Comparison of ENCODE assay signal across 1 cellular context in the genomic region with DNA sequence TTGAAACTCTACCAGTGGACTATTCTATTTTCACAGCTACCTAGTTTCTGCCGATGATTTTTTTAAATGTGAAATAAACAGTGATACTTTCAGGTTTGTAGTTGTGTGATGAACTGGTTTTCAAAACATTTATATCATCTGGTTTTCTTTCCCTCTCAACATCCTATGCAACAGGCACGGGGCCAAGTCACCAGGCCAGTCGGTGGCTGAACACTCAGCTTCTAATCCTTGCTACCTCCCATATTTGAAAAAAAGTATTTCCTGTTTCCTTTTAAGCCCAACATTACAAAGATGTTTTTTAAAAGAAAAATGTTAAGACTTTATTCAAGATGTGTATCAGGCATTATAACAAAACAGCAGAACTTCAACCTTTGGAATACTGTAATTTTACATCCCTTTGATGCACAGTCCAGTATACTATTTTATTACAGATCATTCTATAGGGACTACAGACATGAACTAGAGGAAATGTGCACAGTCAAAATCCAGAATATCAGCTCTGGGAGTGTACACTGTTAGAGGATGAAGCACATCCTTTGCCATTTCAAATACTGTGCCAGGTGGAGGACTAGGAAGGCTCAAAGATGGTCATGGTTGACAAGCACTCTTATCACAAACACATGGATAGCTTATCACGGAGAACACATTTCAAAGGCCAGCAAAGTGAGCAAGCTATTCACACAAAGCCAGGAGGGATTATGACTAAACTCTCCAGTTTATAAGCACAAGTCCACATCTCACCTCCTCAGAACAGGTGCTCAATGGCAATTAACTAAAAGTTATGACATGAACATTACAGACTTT.
TF ChIP-seq lines count a peak whose summit lies in the region.

No MANE protein-coding gene starts in this region.

TF ChIP-seq in K562, 482 proteins besides CTCF, POLR2A, EP300 and RAD21 (continued from another document and continues in another):
- TF ChIP-seq, protein P1, sequence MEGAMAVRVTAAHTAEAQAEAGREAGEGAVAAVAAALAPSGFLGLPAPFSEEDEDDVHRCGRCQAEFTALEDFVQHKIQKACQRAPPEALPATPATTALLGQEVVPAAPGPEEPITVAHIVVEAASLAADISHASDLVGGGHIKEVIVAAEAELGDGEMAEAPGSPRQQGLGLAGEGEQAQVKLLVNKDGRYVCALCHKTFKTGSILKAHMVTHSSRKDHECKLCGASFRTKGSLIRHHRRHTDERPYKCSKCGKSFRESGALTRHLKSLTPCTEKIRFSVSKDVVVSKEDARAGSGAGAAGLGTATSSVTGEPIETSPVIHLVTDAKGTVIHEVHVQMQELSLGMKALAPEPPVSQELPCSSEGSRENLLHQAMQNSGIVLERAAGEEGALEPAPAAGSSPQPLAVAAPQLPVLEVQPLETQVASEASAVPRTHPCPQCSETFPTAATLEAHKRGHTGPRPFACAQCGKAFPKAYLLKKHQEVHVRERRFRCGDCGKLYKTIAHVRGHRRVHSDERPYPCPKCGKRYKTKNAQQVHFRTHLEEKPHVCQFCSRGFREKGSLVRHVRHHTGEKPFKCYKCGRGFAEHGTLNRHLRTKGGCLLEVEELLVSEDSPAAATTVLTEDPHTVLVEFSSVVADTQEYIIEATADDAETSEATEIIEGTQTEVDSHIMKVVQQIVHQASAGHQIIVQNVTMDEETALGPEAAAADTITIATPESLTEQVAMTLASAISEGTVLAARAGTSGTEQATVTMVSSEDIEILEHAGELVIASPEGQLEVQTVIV (CRISPR knock-in tag; IDR thresholded peaks at IDR 0.05; ENCODE audit: borderline replicate concordance): no peak
- TF ChIP-seq ZBTB1 (CRISPR knock-in tag; IDR thresholded peaks at IDR 0.05; ENCODE audit: borderline replicate concordance, low read depth) (no peak), MED1 (CRISPR knock-in tag; IDR thresholded peaks at IDR 0.05; ENCODE audit: borderline replicate concordance) (no peak), SMAD1 (IDR thresholded peaks at IDR 0.05; ENCODE audit: low read depth, low read length, partially characterized antibody) (peak; percentile 30), ZNF561 (CRISPR knock-in tag; conservative IDR thresholded peaks at IDR 0.05) (no peak), PHTF2 (CRISPR knock-in tag; IDR thresholded peaks at IDR 0.05) (no peak), MBD2 (IDR thresholded peaks at IDR 0.05; ENCODE audit: borderline replicate concordance, low read depth) (peak; percentile 65; the same call in 1 of the 2 replicates), CREM (IDR thresholded peaks at IDR 0.05; ENCODE audit: low read depth) (peak; percentile 73; the same call in 1 of the 2 replicates), MCM5 (IDR thresholded peaks at IDR 0.05; ENCODE audit: low read depth) (no peak), CC2D1A (IDR thresholded peaks at IDR 0.05) (peak; percentile 91), MXI1 (IDR thresholded peaks at IDR 0.05; ENCODE audit: low read depth, low read length) (no peak), ZNF146 (CRISPR knock-in tag; IDR thresholded peaks at IDR 0.05; ENCODE audit: unreplicated experiment) (no peak), SMARCA4 (IDR thresholded peaks at IDR 0.05) (peak; percentile 97), IRF2 (CRISPR knock-in tag; IDR thresholded peaks at IDR 0.05) (no peak), TCF7L2 (IDR thresholded peaks at IDR 0.05; ENCODE audit: low read depth, low read length) (no peak), MAFF (IDR thresholded peaks at IDR 0.05; ENCODE audit: low read length) (no peak), TRIM28 (IDR thresholded peaks at IDR 0.05) (0 out of 2 replicates have a peak, but pooled peaks have one; percentile 32), ELF4 (CRISPR knock-in tag; IDR thresholded peaks at IDR 0.05) (no peak), MYC (IDR thresholded peaks at IDR 0.05; ENCODE audit: low read depth, low read length) (peak; percentile 78), MYC (CRISPR knock-in tag; IDR thresholded peaks at IDR 0.05; ENCODE audit: borderline replicate concordance, low read depth) (no peak), JUND (IDR thresholded peaks at IDR 0.05; ENCODE audit: borderline replicate concordance, low read depth, low read length) (peak; percentile 82), JUND (tag; IDR thresholded peaks at IDR 0.05; ENCODE audit: borderline replicate concordance, low read depth, low read length) (peak; percentile 48; the same call in 2 of the 3 replicates), SAFB2 (IDR thresholded peaks at IDR 0.05; ENCODE audit: borderline replicate concordance, low read depth, low read length, severe bottlenecking) (no peak), CHD1 (IDR thresholded peaks at IDR 0.05; ENCODE audit: low read length) (no peak), EWSR1 (IDR thresholded peaks at IDR 0.05; ENCODE audit: borderline replicate concordance, low read depth, partially characterized antibody) (no peak), ZNF717 (CRISPR knock-in tag; IDR thresholded peaks at IDR 0.05) (no peak), FOXP1 (CRISPR knock-in tag; IDR thresholded peaks at IDR 0.05) (no peak), YY1 (IDR thresholded peaks at IDR 0.05; ENCODE audit: borderline replicate concordance in 1 of 3, control insufficient read depth in 1 of 3, extremely low read depth in 1 of 3, insufficient read depth in 3 of 3, insufficient read length in 1 of 3, insufficient replicate concordance in 2 of 3, low read depth in 1 of 3, low read length in 2 of 3) (no peak), SMAD3 (CRISPR knock-in tag; conservative IDR thresholded peaks at IDR 0.05) (peak; percentile 75; the same call in 1 of the 2 replicates), HDAC6 (IDR thresholded peaks at IDR 0.05; ENCODE audit: low read depth, low read length) (no peak), NRF1 (conservative IDR thresholded peaks at IDR 0.05 in 1 of 2, IDR thresholded peaks at IDR 0.05 in 1 of 2) (no peak; a peak in 1 of 4 replicates), BRD4 (IDR thresholded peaks at IDR 0.05) (no peak), KDM5B (IDR thresholded peaks at IDR 0.05; ENCODE audit: insufficient replicate concordance, low read depth, low read length) (no peak), CXXC5 (CRISPR knock-in tag; IDR thresholded peaks at IDR 0.05) (peak; percentile 62), TAF15 (IDR thresholded peaks at IDR 0.05; ENCODE audit: low read depth, low read length) (no peak), CREBBP (IDR thresholded peaks at IDR 0.05; ENCODE audit: low read depth, low read length) (no peak), POLR2H (tag; IDR thresholded peaks at IDR 0.05; ENCODE audit: low read depth) (no peak), TRIM24 (IDR thresholded peaks at IDR 0.05) (peak; percentile 89 to 92), ZNF707 (CRISPR knock-in tag; conservative IDR thresholded peaks at IDR 0.05) (no peak), FOXA3 (CRISPR knock-in tag; conservative IDR thresholded peaks at IDR 0.05 in 1 of 2, IDR thresholded peaks at IDR 0.05 in 1 of 2) (peak in 1 of 2 experiments; percentile 92; a peak in 2 of 4 replicates), TOE1 (IDR thresholded peaks at IDR 0.05; ENCODE audit: borderline replicate concordance) (no peak), TOE1 (CRISPR knock-in tag; IDR thresholded peaks at IDR 0.05; ENCODE audit: borderline replicate concordance, low read depth) (no peak), SP1 (CRISPR knock-in tag; IDR thresholded peaks at IDR 0.05) (no peak), ZNF253 (CRISPR knock-in tag; conservative IDR thresholded peaks at IDR 0.05) (no peak), ZNF764 (CRISPR knock-in tag; IDR thresholded peaks at IDR 0.05; ENCODE audit: low read depth) (no peak), RBFOX2 (IDR thresholded peaks at IDR 0.05; ENCODE audit: low read depth, low read length) (no peak), NR2F6 (CRISPR knock-in tag; IDR thresholded peaks at IDR 0.05) (no peak), RBM14 (IDR thresholded peaks at IDR 0.05; ENCODE audit: borderline replicate concordance, insufficient read depth, low read depth, low read length) (no peak), RBM17 (IDR thresholded peaks at IDR 0.05; ENCODE audit: borderline replicate concordance, low read depth, low read length) (no peak), CCNT2 (IDR thresholded peaks at IDR 0.05; ENCODE audit: borderline replicate concordance, extremely low read depth, insufficient read length, low read depth, low read length) (peak; percentile 87), ZNF436 (CRISPR knock-in tag; IDR thresholded peaks at IDR 0.05) (no peak), BDP1 (IDR thresholded peaks at IDR 0.05; ENCODE audit: insufficient read depth, insufficient read length) (no peak), ETV6 (IDR thresholded peaks at IDR 0.05; ENCODE audit: borderline replicate concordance in 1 of 2, low read depth in 2 of 2, low read length in 1 of 2) (0 out of 4 replicates have a peak, but pooled peaks of 1 of the 2 experiments have one; percentile 39), ETV6 (CRISPR knock-in tag; IDR thresholded peaks at IDR 0.05; ENCODE audit: borderline replicate concordance) (no peak)
- TF ChIP-seq, protein P2, sequence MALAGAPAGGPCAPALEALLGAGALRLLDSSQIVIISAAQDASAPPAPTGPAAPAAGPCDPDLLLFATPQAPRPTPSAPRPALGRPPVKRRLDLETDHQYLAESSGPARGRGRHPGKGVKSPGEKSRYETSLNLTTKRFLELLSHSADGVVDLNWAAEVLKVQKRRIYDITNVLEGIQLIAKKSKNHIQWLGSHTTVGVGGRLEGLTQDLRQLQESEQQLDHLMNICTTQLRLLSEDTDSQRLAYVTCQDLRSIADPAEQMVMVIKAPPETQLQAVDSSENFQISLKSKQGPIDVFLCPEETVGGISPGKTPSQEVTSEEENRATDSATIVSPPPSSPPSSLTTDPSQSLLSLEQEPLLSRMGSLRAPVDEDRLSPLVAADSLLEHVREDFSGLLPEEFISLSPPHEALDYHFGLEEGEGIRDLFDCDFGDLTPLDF (CRISPR knock-in tag; IDR thresholded peaks at IDR 0.05): no peak
- TF ChIP-seq, protein P3, sequence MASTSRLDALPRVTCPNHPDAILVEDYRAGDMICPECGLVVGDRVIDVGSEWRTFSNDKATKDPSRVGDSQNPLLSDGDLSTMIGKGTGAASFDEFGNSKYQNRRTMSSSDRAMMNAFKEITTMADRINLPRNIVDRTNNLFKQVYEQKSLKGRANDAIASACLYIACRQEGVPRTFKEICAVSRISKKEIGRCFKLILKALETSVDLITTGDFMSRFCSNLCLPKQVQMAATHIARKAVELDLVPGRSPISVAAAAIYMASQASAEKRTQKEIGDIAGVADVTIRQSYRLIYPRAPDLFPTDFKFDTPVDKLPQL (IDR thresholded peaks at IDR 0.05; ENCODE audit: extremely low read depth, insufficient read length): no peak
- TF ChIP-seq, protein P4, sequence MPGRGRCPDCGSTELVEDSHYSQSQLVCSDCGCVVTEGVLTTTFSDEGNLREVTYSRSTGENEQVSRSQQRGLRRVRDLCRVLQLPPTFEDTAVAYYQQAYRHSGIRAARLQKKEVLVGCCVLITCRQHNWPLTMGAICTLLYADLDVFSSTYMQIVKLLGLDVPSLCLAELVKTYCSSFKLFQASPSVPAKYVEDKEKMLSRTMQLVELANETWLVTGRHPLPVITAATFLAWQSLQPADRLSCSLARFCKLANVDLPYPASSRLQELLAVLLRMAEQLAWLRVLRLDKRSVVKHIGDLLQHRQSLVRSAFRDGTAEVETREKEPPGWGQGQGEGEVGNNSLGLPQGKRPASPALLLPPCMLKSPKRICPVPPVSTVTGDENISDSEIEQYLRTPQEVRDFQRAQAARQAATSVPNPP (IDR thresholded peaks at IDR 0.05; ENCODE audit: borderline replicate concordance, insufficient read depth, insufficient read length): no peak
- TF ChIP-seq, protein P5, sequence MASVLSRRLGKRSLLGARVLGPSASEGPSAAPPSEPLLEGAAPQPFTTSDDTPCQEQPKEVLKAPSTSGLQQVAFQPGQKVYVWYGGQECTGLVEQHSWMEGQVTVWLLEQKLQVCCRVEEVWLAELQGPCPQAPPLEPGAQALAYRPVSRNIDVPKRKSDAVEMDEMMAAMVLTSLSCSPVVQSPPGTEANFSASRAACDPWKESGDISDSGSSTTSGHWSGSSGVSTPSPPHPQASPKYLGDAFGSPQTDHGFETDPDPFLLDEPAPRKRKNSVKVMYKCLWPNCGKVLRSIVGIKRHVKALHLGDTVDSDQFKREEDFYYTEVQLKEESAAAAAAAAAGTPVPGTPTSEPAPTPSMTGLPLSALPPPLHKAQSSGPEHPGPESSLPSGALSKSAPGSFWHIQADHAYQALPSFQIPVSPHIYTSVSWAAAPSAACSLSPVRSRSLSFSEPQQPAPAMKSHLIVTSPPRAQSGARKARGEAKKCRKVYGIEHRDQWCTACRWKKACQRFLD (CRISPR knock-in tag; IDR thresholded peaks at IDR 0.05): peak; percentile 77; the same call in 1 of the 2 replicates
- TF ChIP-seq, protein P6, sequence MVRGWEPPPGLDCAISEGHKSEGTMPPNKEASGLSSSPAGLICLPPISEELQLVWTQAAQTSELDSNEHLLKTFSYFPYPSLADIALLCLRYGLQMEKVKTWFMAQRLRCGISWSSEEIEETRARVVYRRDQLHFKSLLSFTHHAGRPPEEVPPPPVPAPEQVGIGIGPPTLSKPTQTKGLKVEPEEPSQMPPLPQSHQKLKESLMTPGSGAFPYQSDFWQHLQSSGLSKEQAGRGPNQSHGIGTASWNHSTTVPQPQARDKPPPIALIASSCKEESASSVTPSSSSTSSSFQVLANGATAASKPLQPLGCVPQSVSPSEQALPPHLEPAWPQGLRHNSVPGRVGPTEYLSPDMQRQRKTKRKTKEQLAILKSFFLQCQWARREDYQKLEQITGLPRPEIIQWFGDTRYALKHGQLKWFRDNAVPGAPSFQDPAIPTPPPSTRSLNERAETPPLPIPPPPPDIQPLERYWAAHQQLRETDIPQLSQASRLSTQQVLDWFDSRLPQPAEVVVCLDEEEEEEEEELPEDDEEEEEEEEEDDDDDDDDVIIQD (CRISPR knock-in tag; IDR thresholded peaks at IDR 0.05): no peak
- TF ChIP-seq, protein P7, sequence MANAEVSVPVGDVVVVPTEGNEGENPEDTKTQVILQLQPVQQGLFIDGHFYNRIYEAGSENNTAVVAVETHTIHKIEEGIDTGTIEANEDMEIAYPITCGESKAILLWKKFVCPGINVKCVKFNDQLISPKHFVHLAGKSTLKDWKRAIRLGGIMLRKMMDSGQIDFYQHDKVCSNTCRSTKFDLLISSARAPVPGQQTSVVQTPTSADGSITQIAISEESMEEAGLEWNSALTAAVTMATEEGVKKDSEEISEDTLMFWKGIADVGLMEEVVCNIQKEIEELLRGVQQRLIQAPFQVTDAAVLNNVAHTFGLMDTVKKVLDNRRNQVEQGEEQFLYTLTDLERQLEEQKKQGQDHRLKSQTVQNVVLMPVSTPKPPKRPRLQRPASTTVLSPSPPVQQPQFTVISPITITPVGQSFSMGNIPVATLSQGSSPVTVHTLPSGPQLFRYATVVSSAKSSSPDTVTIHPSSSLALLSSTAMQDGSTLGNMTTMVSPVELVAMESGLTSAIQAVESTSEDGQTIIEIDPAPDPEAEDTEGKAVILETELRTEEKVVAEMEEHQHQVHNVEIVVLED (CRISPR knock-in tag; IDR thresholded peaks at IDR 0.05): peak; percentile 40; the same call in 1 of the 2 replicates
- TF ChIP-seq, protein P8, sequence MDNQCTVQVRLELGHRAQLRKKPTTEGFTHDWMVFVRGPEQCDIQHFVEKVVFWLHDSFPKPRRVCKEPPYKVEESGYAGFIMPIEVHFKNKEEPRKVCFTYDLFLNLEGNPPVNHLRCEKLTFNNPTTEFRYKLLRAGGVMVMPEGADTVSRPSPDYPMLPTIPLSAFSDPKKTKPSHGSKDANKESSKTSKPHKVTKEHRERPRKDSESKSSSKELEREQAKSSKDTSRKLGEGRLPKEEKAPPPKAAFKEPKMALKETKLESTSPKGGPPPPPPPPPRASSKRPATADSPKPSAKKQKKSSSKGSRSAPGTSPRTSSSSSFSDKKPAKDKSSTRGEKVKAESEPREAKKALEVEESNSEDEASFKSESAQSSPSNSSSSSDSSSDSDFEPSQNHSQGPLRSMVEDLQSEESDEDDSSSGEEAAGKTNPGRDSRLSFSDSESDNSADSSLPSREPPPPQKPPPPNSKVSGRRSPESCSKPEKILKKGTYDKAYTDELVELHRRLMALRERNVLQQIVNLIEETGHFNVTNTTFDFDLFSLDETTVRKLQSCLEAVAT (IDR thresholded peaks at IDR 0.05): peak in 1 of 2 experiments; percentile 46; a peak in 1 of 4 replicates
